26 cellular contexts compared by ENCODE assay signal in the genomic region with DNA sequence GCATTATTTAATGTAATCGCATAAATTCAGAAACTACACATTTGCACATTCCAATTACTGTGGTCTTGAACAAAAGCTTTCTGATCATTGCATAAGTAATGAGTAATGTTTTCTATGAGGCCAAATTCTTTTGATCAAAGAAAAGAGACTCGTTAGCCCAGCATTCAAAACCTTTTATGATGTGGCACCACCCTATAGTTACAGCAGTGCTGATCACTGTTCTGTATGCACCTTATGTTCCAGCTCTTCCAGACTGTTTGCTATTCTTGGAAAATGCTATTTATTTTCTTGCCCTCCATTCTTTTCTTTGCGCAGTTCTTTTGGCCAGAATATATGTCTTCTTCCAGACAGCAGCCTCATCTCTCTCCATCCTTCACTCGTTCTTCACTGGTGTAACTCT.
"Had no signal": no experiment of that assay in that cellular context is flagged by ENCODE, and none has a peak within 500 bp of the region (broad histone marks: within the 10 kb centered on the region; RNA-seq: fewer than 3 reads in every experiment).

No MANE protein-coding gene starts in this region.

- H3K27ac ChIP-seq: adrenal gland, epithelial cell of prostate, neural progenitor cell, parathyroid adenoma, psoas muscle, stomach had no signal

- H3K4me1 ChIP-seq: neural progenitor cell had no signal

- ATAC-seq: natural killer cell; psoas muscle; stimulated activated naive B cell treated with anti-CD40 and anti-IgM and Interleukin-4, amounts not matched to agents 10 μg/mL and 1 μg/mL and 100 μg/mL, for 72 hours had no signal

- H3K36me3 ChIP-seq: adrenal gland, neural progenitor cell, stomach, transverse colon had no signal

- H3K27me3 ChIP-seq: adrenal gland, neural progenitor cell, stomach, testis, transverse colon had no signal

- H3K9ac ChIP-seq: neural progenitor cell, parathyroid adenoma had no signal

- H3K4me3 ChIP-seq: adrenal gland, neural progenitor cell, psoas muscle, smooth muscle cell, stomach, testis, transverse colon had no signal

- H3K9me3 ChIP-seq: adrenal gland, psoas muscle, stomach, testis, transverse colon had no signal

- DNase-seq: activated CD4-positive, alpha-beta memory T cell treated with anti-CD3 and anti-CD28 coated beads for 36 hours; activated CD4-positive, alpha-beta T cell treated with anti-CD3 and anti-CD28 coated beads, Interleukin-2, amount 10 ng/mL, durations not matched to agents 24 days and 14 days; activated CD4-positive, CD25-positive, alpha-beta regulatory T cell treated with anti-CD3 and anti-CD28 coated beads, Interleukin-2, amount 50 U/mL, for 72 hours; activated CD8-positive, alpha-beta memory T cell treated with anti-CD3 and anti-CD28 coated beads, Interleukin-2, amount 50 U/mL, for 4 hours; activated effector memory CD4-positive, alpha-beta T cell treated with anti-CD3 and anti-CD28 coated beads, Interleukin-2, amount 50 U/mL, for 16 hours; activated naive CD4-positive, alpha-beta T cell treated with anti-CD3 and anti-CD28 coated beads for 36 hours; activated naive CD8-positive, alpha-beta T cell treated with anti-CD3 and anti-CD28 coated beads for 36 hours; activated T-cell treated with anti-CD3 and anti-CD28 coated beads, Interleukin-2, amount 50 U/mL, for 1 hour; adrenal gland; central memory CD4-positive, alpha-beta T cell; kidney; midbrain; natural killer cell; occipital lobe; psoas muscle; stimulated activated CD4-positive, alpha-beta T cell treated with anti-CD3 and anti-CD28 coated beads, Interleukin-15, amount 100 ng/mL, for 24 hours; stimulated activated CD4-positive, alpha-beta T cell treated with anti-CD3 and anti-CD28 coated beads, Interleukin-2, amount 100 ng/mL, for 24 hours; stimulated activated naive B cell treated with anti-CD40 and anti-IgM and Interleukin-4, amounts not matched to agents 10 μg/mL and 1 μg/mL and 100 μg/mL, for 72 hours; stomach; T1000; testis; transverse colon had no signal
